19 cellular contexts compared by ENCODE assay signal in genomic region chr11:105054723-105055492, GRCh38. TPM values are rescaled to one million over a fixed set of nuclear protein-coding genes. Genes with fewer than 3 reads are reported as not detected.
"Had no signal": no experiment of that assay in that cellular context is flagged by ENCODE, and none has a peak within 500 bp of the region (broad histone marks: within the 10 kb centered on the region; RNA-seq: fewer than 3 reads in every experiment).

No MANE protein-coding gene starts in this region.

- H3K27ac Mint-ChIP-seq: activated B cell treated with CpG ODN at 0.5 μM for 24 hours; nephron; stimulated activated naive B cell treated with anti-CD40 and anti-IgM and Interleukin-4, amounts not matched to agents 10 μg/mL and 1 μg/mL and 100 μg/mL, for 72 hours had no signal

- H3K4me3 ChIP-seq: adrenal gland, lower lobe of right lung, sigmoid colon, tibial artery had no signal

- DNase-seq: activated B cell treated with CpG ODN at 0.5 μM for 24 hours; activated CD4-positive, alpha-beta T cell treated with anti-CD3 and anti-CD28 coated beads for 48 hours; activated CD8-positive, alpha-beta memory T cell treated with anti-CD3 and anti-CD28 coated beads, Interleukin-2, amount 50 U/mL, for 4 hours; activated effector memory CD4-positive, alpha-beta T cell treated with Interleukin-2 at 50 U/mL for 16 hours; activated naive CD4-positive, alpha-beta T cell treated with anti-CD3 and anti-CD28 coated beads, Interleukin-2, amount 50 U/mL, for 16 hours; activated T-cell treated with anti-CD3 and anti-CD28 coated beads, Interleukin-2, amount 50 U/mL, for 4 hours; adrenal gland; effector CD4-positive, alpha-beta T cell; head of caudate nucleus; lower lobe of right lung; sigmoid colon; stimulated activated CD4-positive, alpha-beta T cell treated with anti-CD3 and anti-CD28 coated beads, Interleukin-4, amount 100 ng/mL, for 4 hours; stimulated activated naive B cell treated with anti-CD40 and anti-IgM and Interleukin-4, amounts not matched to agents 10 μg/mL and 1 μg/mL and 100 μg/mL, for 72 hours; T-helper 2 cell; tibial artery had no signal

- H3K36me3 Mint-ChIP-seq: stimulated activated naive B cell treated with anti-CD40 and anti-IgM and Interleukin-4, amounts not matched to agents 10 μg/mL and 1 μg/mL and 100 μg/mL, for 72 hours had no signal

- H3K4me1 ChIP-seq: adrenal gland, lower lobe of right lung, parathyroid adenoma, sigmoid colon, tibial artery had no signal

- H3K4me3 Mint-ChIP-seq: activated B cell treated with CpG ODN at 0.5 μM for 24 hours; activated T-cell treated with anti-CD3 and anti-CD28 coated beads, Interleukin-2, amount 50 U/mL, for 4 hours; nephron; stimulated activated naive B cell treated with anti-CD40 and anti-IgM and Interleukin-4, amounts not matched to agents 10 μg/mL and 1 μg/mL and 100 μg/mL, for 72 hours had no signal

- H3K27me3 Mint-ChIP-seq: stimulated activated naive B cell treated with anti-CD40 and anti-IgM and Interleukin-4, amounts not matched to agents 10 μg/mL and 1 μg/mL and 100 μg/mL, for 72 hours had no signal

- ATAC-seq: lower lobe of right lung; stimulated activated naive B cell treated with anti-CD40 and anti-IgM and Interleukin-4, amounts not matched to agents 10 μg/mL and 1 μg/mL and 100 μg/mL, for 72 hours had no signal

- H3K27ac ChIP-seq: adrenal gland, lower lobe of right lung, parathyroid adenoma, sigmoid colon, tibial artery had no signal

- H3K4me1 Mint-ChIP-seq: activated B cell treated with CpG ODN at 0.5 μM for 24 hours; nephron; stimulated activated naive B cell treated with anti-CD40 and anti-IgM and Interleukin-4, amounts not matched to agents 10 μg/mL and 1 μg/mL and 100 μg/mL, for 72 hours had no signal

- H3K36me3 ChIP-seq: adrenal gland, lower lobe of right lung, sigmoid colon, tibial artery had no signal

- H3K27me3 ChIP-seq: adrenal gland, sigmoid colon, tibial artery had no signal

- H3K9me3 Mint-ChIP-seq: activated B cell treated with CpG ODN at 0.5 μM for 24 hours; activated T-cell treated with anti-CD3 and anti-CD28 coated beads, Interleukin-2, amount 50 U/mL, for 4 hours; nephron; stimulated activated naive B cell treated with anti-CD40 and anti-IgM and Interleukin-4, amounts not matched to agents 10 μg/mL and 1 μg/mL and 100 μg/mL, for 72 hours had no signal

- H3K9me3 ChIP-seq: adrenal gland, lower lobe of right lung, sigmoid colon, tibial artery had no signal

RNA-seq across cellular contexts. Expression of gene CARD16, which starts 9.8 kb away (rescaled TPM):
- total RNA-seq: cerebellum, frontal cortex had no signal

RNA-seq across cellular contexts. Expression of gene CASP5, which starts 31.9 kb away (rescaled TPM):
- total RNA-seq: activated B cell treated with CpG ODN at 0.5 μM for 24 hours; activated T-cell treated with anti-CD3 and anti-CD28 coated beads, Interleukin-2, amount 50 U/mL, for 4 hours; cerebellum; frontal cortex; sigmoid colon had no signal
